In the genomic region with DNA sequence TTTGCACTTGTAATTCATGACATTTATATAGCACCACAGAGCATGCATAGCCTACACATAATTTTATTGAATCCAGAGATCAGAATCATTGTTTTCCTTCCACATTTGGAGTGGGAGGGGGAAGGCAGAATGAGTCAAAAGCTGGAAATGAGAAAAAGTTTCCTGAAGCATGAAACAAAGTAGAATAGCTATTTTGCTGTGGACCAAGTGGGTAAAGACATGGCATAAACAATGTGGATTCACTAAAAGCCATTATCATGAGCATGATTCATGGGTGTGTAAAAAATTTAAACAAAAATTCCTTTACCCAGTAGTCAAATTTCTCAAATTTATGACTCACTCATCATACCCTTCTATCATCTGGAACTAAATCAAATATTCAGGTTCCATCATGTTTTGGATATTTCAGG, we compare ENCODE assay signal across 16 cellular contexts.
DNase-seq lines count a peak whose midpoint lies in the region; ATAC-seq and TF ChIP-seq lines count a peak whose summit lies in the region.
"Had no signal": no experiment of that assay in that cellular context is flagged by ENCODE, and none has a peak within 500 bp of the region (broad histone marks: within the 10 kb centered on the region; RNA-seq: fewer than 3 reads in every experiment).

No MANE protein-coding gene starts in this region.

- TF ChIP-seq CTCF in astrocyte of the spinal cord (IDR thresholded peaks at IDR 0.05; ENCODE audit: low read depth, low read length) = no peak

- H3K27ac Mint-ChIP-seq in effector memory CD8-positive, alpha-beta T cell = no peak overlapping the region

- peak overlapping the region; percentile 71 for H2AFZ ChIP-seq in ACC112 (ENCODE audit: low read length, unreplicated experiment)

- H3K79me2 ChIP-seq in ACC112 (ENCODE audit: control insufficient read depth, insufficient read depth, low read length, unreplicated experiment) = no peaks in the 10 kb centered on the region

- in situ Hi-C loops in astrocyte of the spinal cord (cut with HindIII; ENCODE audit: low sequenced_read_pairs) = no loop called here

- ATAC-seq in effector memory CD8-positive, alpha-beta T cell (replicated peaks) = no peak
- ATAC-seq in HG03460 (IDR thresholded peaks at IDR 0.05; ENCODE audit: unreplicated experiment) = no peak

- DNase-seq in HS-5 (ENCODE audit: low read depth) (peak; percentile 92), astrocyte of the spinal cord (ENCODE audit: low read depth, low spot score) (peak; percentile 46), glomerular visceral epithelial cell (ENCODE audit: extremely low spot score) (peak; percentile 7), NCI-H187 (lab: John Stamatoyannopoulos, UW) (no peak)
- no peak for DNase-seq in activated naive CD4-positive, alpha-beta T cell (lab: John Stamatoyannopoulos, UW)
- DNase-seq in effector memory CD8-positive, alpha-beta T cell = no peak
- DNase-seq: activated CD4-positive, CD25-positive, alpha-beta regulatory T cell; activated CD8-positive, alpha-beta memory T cell treated with anti-CD3 and anti-CD28 coated beads, Interleukin-2, amount 50 U/mL, for 4 hours; activated naive CD4-positive, alpha-beta T cell treated with anti-CD3 and anti-CD28 coated beads, Interleukin-2, amount 50 U/mL, for 16 hours; DMS153; NCI-H1048; SW 1271 had no signal

- no peak overlapping the region; the same call in 1 of the 2 replicates for H3K4me3 ChIP-seq in ACC112 (ENCODE audit: low read depth, low read length)
- no peak overlapping the region for H3K4me3 ChIP-seq in astrocyte of the spinal cord (ENCODE audit: low read depth, low read length)
- H3K4me3 ChIP-seq: lung had no signal

- H3K4me3 Mint-ChIP-seq in effector memory CD8-positive, alpha-beta T cell = no peak overlapping the region
- H3K4me3 Mint-ChIP-seq: central memory CD8-positive, alpha-beta T cell had no signal

- no peaks in the 10 kb centered on the region for H3K36me3 Mint-ChIP-seq in effector memory CD8-positive, alpha-beta T cell (ENCODE audit: insufficient read depth)

- H3K4me1 ChIP-seq in ACC112 (ENCODE audit: control insufficient read depth, insufficient read depth, low read length, unreplicated experiment) = peaks cover 16% of the 10 kb centered on the region

- no peaks in the 10 kb centered on the region for H3K36me3 ChIP-seq in ACC112 (ENCODE audit: insufficient read depth, low read length)

- H3K27ac ChIP-seq in ACC112 (ENCODE audit: low read depth, low read length) = peak overlapping the region; percentile 71

- peaks cover 2 to 7% of the 10 kb centered on the region in 2 donors for H3K9me3 Mint-ChIP-seq in effector memory CD8-positive, alpha-beta T cell

- no peaks in the 10 kb centered on the region for H3K4me1 Mint-ChIP-seq in effector memory CD8-positive, alpha-beta T cell (ENCODE audit: low read depth in 2 of 2)
- H3K4me1 Mint-ChIP-seq: central memory CD8-positive, alpha-beta T cell had no signal

- peaks cover 18 to 43% of the 10 kb centered on the region in 2 donors for H3K27me3 Mint-ChIP-seq in effector memory CD8-positive, alpha-beta T cell

- no peaks in the 10 kb centered on the region for H3K27me3 ChIP-seq in ACC112 (ENCODE audit: insufficient read depth, low read length)

Comparison
In these comparisons a context has a peak if more than half of its experiments do, and no peak if none do; other contexts are left out.
1. DNase-seq: peak in HS-5 (single experiment), astrocyte of the spinal cord (single experiment) and glomerular visceral epithelial cell (single experiment); none in activated naive CD4-positive, alpha-beta T cell (0 of 4), NCI-H187 (0 of 2) and effector memory CD8-positive, alpha-beta T cell (0 of 3).